20 cellular contexts compared by ENCODE assay signal in the genomic region with DNA sequence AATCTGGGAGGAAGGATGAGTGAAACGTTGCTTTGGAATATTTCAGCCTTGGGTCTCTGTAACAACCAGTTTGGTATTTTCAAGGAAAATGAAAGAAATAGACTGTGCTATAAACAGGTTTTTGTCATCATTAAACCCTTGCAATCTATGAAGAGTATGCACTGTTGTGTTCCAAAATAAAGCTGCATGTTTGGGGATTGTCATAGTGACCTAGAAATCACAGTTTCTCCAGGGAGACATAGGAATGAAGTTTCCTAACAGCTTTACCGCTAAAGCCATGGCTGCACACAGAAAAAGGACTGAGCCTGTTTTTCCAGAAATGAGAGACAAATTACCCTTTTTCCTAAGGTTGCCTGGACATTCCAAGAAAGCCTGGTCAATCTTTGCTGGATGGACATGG.
A peak's percentile ranks its signal among the peaks of the same experiment; 100 is the strongest.
DNase-seq lines count a peak whose midpoint lies in the region; ATAC-seq and TF ChIP-seq lines count a peak whose summit lies in the region.
"Had no signal": no experiment of that assay in that cellular context is flagged by ENCODE, and none has a peak within 500 bp of the region (broad histone marks: within the 10 kb centered on the region; RNA-seq: fewer than 3 reads in every experiment).

No MANE protein-coding gene starts in this region.

- H3K36me3 ChIP-seq in gastroesophageal sphincter: no peaks in the 10 kb centered on the region
- H3K36me3 ChIP-seq in sigmoid colon: no peaks in the 10 kb centered on the region
- no peaks in the 10 kb centered on the region for H3K36me3 ChIP-seq in aorta (ENCODE audit: control insufficient read depth in 1 of 2, insufficient read depth in 2 of 2, low read length in 1 of 2)

- 0 to 7% methylated on average over 2 of the region's 2 CpGs for WGBS in gastroesophageal sphincter (ENCODE audit: low coverage in 1 of 2), 2 donors
- 28 to 61% methylated on average over 2 of the region's 2 CpGs for WGBS in sigmoid colon, 2 donors
- WGBS in aorta, 2 donors: 2 to 3% methylated on average over 2 of the region's 2 CpGs

- peaks cover 27% of the 10 kb centered on the region for H3K27me3 Mint-ChIP-seq in stimulated activated naive CD8-positive, alpha-beta T cell treated with anti-CD3 and anti-CD28 coated beads, Interleukin-15, amount 100 ng/mL, for 72 hours

- peak; percentile 72 for ATAC-seq in gastroesophageal sphincter
- ATAC-seq in aorta (ENCODE audit: low FRiP score): peak; percentile 80
- ATAC-seq in stimulated activated naive CD8-positive, alpha-beta T cell treated with anti-CD3 and anti-CD28 coated beads, Interleukin-15, amount 100 ng/mL, for 72 hours: no peak
- ATAC-seq: left lobe of liver had no signal

- DNase-seq in astrocyte of the hippocampus (ENCODE audit: low read depth, low spot score) (peak; percentile 26), sigmoid colon (no peak), aorta (no peak), HuH-7 (ENCODE audit: low spot score) (no peak), NOMO-1 treated with dmso at 0.1 percent for 144 hours (lab: John Stamatoyannopoulos, UW; ENCODE audit: unreplicated experiment) (no peak)
- no peak for DNase-seq in stimulated activated naive CD8-positive, alpha-beta T cell treated with anti-CD3 and anti-CD28 coated beads, Interleukin-15, amount 100 ng/mL, for 72 hours
- DNase-seq: activated gamma-delta T cell, amygdala, C1 segment of cervical spinal cord, dorsolateral prefrontal cortex, naive B cell, NCI-H2081 treated with DMSO at 0.1 percent for 48 hours, NCI-H526 treated with DMSO at 0.1 percent for 48 hours, OCI-M1, T-helper 9 cell had no signal

- no peaks in the 10 kb centered on the region for H3K9me3 Mint-ChIP-seq in stimulated activated naive CD8-positive, alpha-beta T cell treated with anti-CD3 and anti-CD28 coated beads, Interleukin-15, amount 100 ng/mL, for 72 hours
- H3K9me3 Mint-ChIP-seq: IgD-negative memory B cell; naive B cell; stimulated activated naive CD8-positive, alpha-beta T cell treated with anti-CD3 and anti-CD28 coated beads, Interleukin-15, Interleukin-2, amounts not matched to agents 100 ng/mL and 50 ng/mL, for 24 hours had no signal

- H3K9me3 ChIP-seq in gastroesophageal sphincter (no peaks in the 10 kb centered on the region), sigmoid colon (no peaks in the 10 kb centered on the region), aorta (ENCODE audit: control insufficient read depth, low read length) (no peaks in the 10 kb centered on the region)

- TF ChIP-seq POLR2A in gastroesophageal sphincter (IDR thresholded peaks at IDR 0.05): no peak
- no peak for TF ChIP-seq POLR2A in sigmoid colon (IDR thresholded peaks at IDR 0.05)

- no peak overlapping the region for H3K4me3 ChIP-seq in gastroesophageal sphincter
- H3K4me3 ChIP-seq in sigmoid colon: no peak overlapping the region
- H3K4me3 ChIP-seq in aorta (ENCODE audit: low read length in 2 of 2): peak overlapping the region in 1 of 2 donors; percentile 72
- H3K4me3 ChIP-seq: dorsolateral prefrontal cortex had no signal

- no peak overlapping the region for H3K27ac Mint-ChIP-seq in stimulated activated naive CD8-positive, alpha-beta T cell treated with anti-CD3 and anti-CD28 coated beads, Interleukin-15, amount 100 ng/mL, for 72 hours
- H3K27ac Mint-ChIP-seq: IgD-negative memory B cell; naive B cell; progenitor cell of endocrine pancreas; stimulated activated naive CD8-positive, alpha-beta T cell treated with anti-CD3 and anti-CD28 coated beads, Interleukin-15, Interleukin-2, amounts not matched to agents 100 ng/mL and 50 ng/mL, for 24 hours had no signal

- H3K4me1 ChIP-seq in gastroesophageal sphincter: peaks cover 0 to 52% (median 20%) of the 10 kb centered on the region in 3 donors
- peaks cover 0 to 42% (median 17%) of the 10 kb centered on the region in 4 donors for H3K4me1 ChIP-seq in sigmoid colon
- peaks cover 5 to 26% of the 10 kb centered on the region in 2 donors for H3K4me1 ChIP-seq in aorta (ENCODE audit: control insufficient read depth in 1 of 2, insufficient read depth in 2 of 2, low read length in 2 of 2)

- no peak overlapping the region for H3K4me3 Mint-ChIP-seq in stimulated activated naive CD8-positive, alpha-beta T cell treated with anti-CD3 and anti-CD28 coated beads, Interleukin-15, amount 100 ng/mL, for 72 hours
- H3K4me3 Mint-ChIP-seq: IgD-negative memory B cell; naive B cell; stimulated activated naive CD8-positive, alpha-beta T cell treated with anti-CD3 and anti-CD28 coated beads, Interleukin-15, Interleukin-2, amounts not matched to agents 100 ng/mL and 50 ng/mL, for 24 hours had no signal

- H3K27ac ChIP-seq in gastroesophageal sphincter: peak overlapping the region in 3 of 4 donors; percentile 51 to 73 (median 66)
- peak overlapping the region in 3 of 4 donors; percentile 45 to 75 (median 51) for H3K27ac ChIP-seq in sigmoid colon
- H3K27ac ChIP-seq in aorta (ENCODE audit: low read depth in 1 of 2, low read length in 2 of 2): peak overlapping the region; percentile 60 to 97

- TF ChIP-seq EP300 in gastroesophageal sphincter (IDR thresholded peaks at IDR 0.05) (no peak), sigmoid colon (IDR thresholded peaks at IDR 0.05) (no peak)

- no peak for TF ChIP-seq CTCF in gastroesophageal sphincter (IDR thresholded peaks at IDR 0.05)
- TF ChIP-seq CTCF in sigmoid colon (IDR thresholded peaks at IDR 0.05): no peak

- no peaks in the 10 kb centered on the region for H3K4me1 Mint-ChIP-seq in stimulated activated naive CD8-positive, alpha-beta T cell treated with anti-CD3 and anti-CD28 coated beads, Interleukin-15, amount 100 ng/mL, for 72 hours
- H3K4me1 Mint-ChIP-seq: IgD-negative memory B cell, naive B cell had no signal

- H3K27me3 ChIP-seq in gastroesophageal sphincter: no peaks in the 10 kb centered on the region
- no peaks in the 10 kb centered on the region for H3K27me3 ChIP-seq in sigmoid colon
- H3K27me3 ChIP-seq in aorta (ENCODE audit: control insufficient read depth in 1 of 2, insufficient read depth in 2 of 2, low read length in 1 of 2): no peaks in the 10 kb centered on the region

- intact Hi-C loops in sigmoid colon (cut with DNase I) (no loop called here), aorta (cut with DNase I) (no loop called here)
